ENCODE assay signal across 8 cellular contexts in genomic region chr5:149667084-149667826, GRCh38.
DNase-seq lines count a peak whose midpoint lies in the region; ATAC-seq, FAIRE-seq and TF ChIP-seq lines count a peak whose summit lies in the region.

No MANE protein-coding gene starts in this region.

- intact Hi-C loops in GM12878 (cut with micrococcal nuclease; ENCODE audit: unreplicated experiment): loop anchor here (1.0 to 5.0 kb wide), 3 partner anchors 64 to 161 kb away; partner anchors contain the start of gene PPARGC1B

- FAIRE-seq in GM12878 (lab: Jason Lieb, UNC): peak; percentile 85

- no peak for TF ChIP-seq EP300 in GM12878 (IDR thresholded peaks at IDR 0.05; ENCODE audit: borderline replicate concordance in 1 of 2, control insufficient read depth in 1 of 2, low read depth in 2 of 2, low read length in 2 of 2)

- SMC1A ChIA-PET in GM12878 (lab: Charles Lee; ENCODE audit: uncharacterized antibody, unreplicated experiment): interaction anchor here (0.6 to 13.2 kb wide), 36 partner anchors 8 to 326 kb away, joined by 3 to 210 read pairs (median 5); partner anchors contain the start of gene PPARGC1B

- POLR2A ChIA-PET in GM12878 (lab: Charles Lee): interaction anchor here (0.5 to 3.2 kb wide), 9 partner anchors 10 to 163 kb away, joined by 3 to 18 read pairs (median 6); partner anchors contain the start of gene PPARGC1B

- no peaks in the 10 kb centered on the region; a peak in 1 of 4 replicates for H3K27me3 ChIP-seq in GM12878 (replicated peaks in 1 of 2; ENCODE audit: control insufficient read depth in 2 of 2, insufficient read depth in 2 of 2, low read length in 1 of 2)

- H3K9me3 ChIP-seq in GM12878 (replicated peaks; ENCODE audit: control insufficient read depth, insufficient read depth, low read length): peaks cover 5% of the 10 kb centered on the region; the same call in 2 of the 3 replicates

- H3K4me3 ChIP-seq in GM12878: no peak overlapping the region

- DNase-seq in stimulated activated CD4-positive, alpha-beta T cell treated with anti-CD3 and anti-CD28 coated beads, Interleukin-2, amount 100 ng/mL, for 24 hours: peak; percentile 20 to 29
- DNase-seq in stimulated activated CD4-positive, alpha-beta T cell treated with anti-CD3 and anti-CD28 coated beads, Interleukin-4, amount 100 ng/mL, for 4 hours: no peak
- DNase-seq in NCI-H69 (lab: John Stamatoyannopoulos, UW) (peak; percentile 56), GM12878 (ENCODE audit: low read depth, low spot score) (peak; percentile 38), kidney tubule cell (ENCODE audit: low spot score) (peak; percentile 32)

- H3K9ac ChIP-seq in GM12878 (ENCODE audit: control insufficient read depth, insufficient read depth, low read length): no peak overlapping the region

- H2AFZ ChIP-seq in GM12878 (ENCODE audit: control insufficient read depth, low read depth, low read length): peak overlapping the region; percentile 98

- BruUV-seq in GM12878 (replicated peaks; lab: Mats Ljungman, UMichigan): no TSS peak

- WGBS in GM12878 (ENCODE audit: insufficient coverage, insufficient replicate concordance, low lambda C conversion rate, missing lambda C conversion rate): 26% methylated on average over 7 of the region's 7 CpGs

- no peaks in the 10 kb centered on the region for H3K79me2 ChIP-seq in GM12878 (ENCODE audit: control insufficient read depth, insufficient read depth, low read length)

- RAD21 ChIA-PET in GM12878 (lab: Charles Lee; ENCODE audit: unreplicated experiment): interaction anchor here (0.8 to 6.5 kb wide), 31 partner anchors 8 to 325 kb away, joined by 3 to 91 read pairs (median 4); no protein-coding TSS in a partner anchor

- TF ChIP-seq POLR2A in GM12878 (IDR thresholded peaks at IDR 0.05; ENCODE audit: low read depth, low read length): no peak

- H3K36me3 ChIP-seq in GM12878 (ENCODE audit: control insufficient read depth in 2 of 2, insufficient read depth in 2 of 2, low read length in 1 of 2): no peaks in the 10 kb centered on the region

- peak; percentile 74 to 95 (median 83) for TF ChIP-seq CTCF in GM12878 (IDR thresholded peaks at IDR 0.05 in 2 of 3, conservative IDR thresholded peaks at IDR 0.05 in 1 of 3; ENCODE audit: control insufficient read depth in 2 of 3, extremely low read depth in 1 of 3, insufficient read depth in 1 of 3, low read depth in 3 of 3, low read length in 3 of 3)

- ATAC-seq in GM12878 (peak; percentile 90), HG03108 (IDR thresholded peaks at IDR 0.05; ENCODE audit: unreplicated experiment) (no peak), HG02970 (IDR thresholded peaks at IDR 0.05; ENCODE audit: low FRiP score, unreplicated experiment) (no peak), HG02642 (IDR thresholded peaks at IDR 0.05; ENCODE audit: poor library complexity, unreplicated experiment) (no peak)

- H3K4me2 ChIP-seq in GM12878 (ENCODE audit: control insufficient read depth, insufficient read depth): no peak overlapping the region; the same call in 1 of the 2 replicates

- H4K20me1 ChIP-seq in GM12878 (ENCODE audit: control insufficient read depth, insufficient read depth): no peaks in the 10 kb centered on the region

- in situ Hi-C loops in GM12878 (cut with MboI): no loop called here

- CTCF ChIA-PET in GM12878 (lab: Yijun Ruan, JAX): interaction anchor here (0.6 to 13.8 kb wide), 57 partner anchors 10 to 363 kb away, joined by 3 to 349 read pairs (median 6); partner anchors contain the start of gene PPARGC1B

- TF ChIP-seq RAD21 in GM12878 (IDR thresholded peaks at IDR 0.05; ENCODE audit: insufficient read depth, low read depth, low read length): peak; percentile 75

- no peak overlapping the region for H3K27ac ChIP-seq in GM12878 (ENCODE audit: control insufficient read depth, insufficient read depth)

- H3K4me1 ChIP-seq in GM12878 (ENCODE audit: control insufficient read depth, insufficient read depth, low read length): no peaks in the 10 kb centered on the region

TF ChIP-seq in GM12878, 131 proteins besides CTCF, POLR2A, EP300 and RAD21 (continues in another document):
- TF ChIP-seq CHD2 (IDR thresholded peaks at IDR 0.05; ENCODE audit: borderline replicate concordance, low read depth, low read length) (no peak), RUNX3 (IDR thresholded peaks at IDR 0.05; ENCODE audit: low read length) (peak; percentile 33; the same call in 1 of the 2 replicates), HDAC2 (IDR thresholded peaks at IDR 0.05) (no peak), CREB1 (IDR thresholded peaks at IDR 0.05; ENCODE audit: low read depth) (peak; percentile 57; the same call in 1 of the 2 replicates), ZBTB4 (CRISPR knock-in tag; IDR thresholded peaks at IDR 0.05) (no peak), CREM (IDR thresholded peaks at IDR 0.05; ENCODE audit: low read depth) (peak; percentile 63), IRF3 (IDR thresholded peaks at IDR 0.05) (no peak), PRDM15 (CRISPR knock-in tag; IDR thresholded peaks at IDR 0.05) (no peak), SPI1 (IDR thresholded peaks at IDR 0.05; ENCODE audit: borderline replicate concordance, insufficient read depth, low read depth, low read length) (no peak), SIN3A (IDR thresholded peaks at IDR 0.05; ENCODE audit: low read depth, low read length) (no peak), PKNOX1 (IDR thresholded peaks at IDR 0.05) (peak; percentile 33; the same call in 1 of the 2 replicates), WRNIP1 (IDR thresholded peaks at IDR 0.05; ENCODE audit: borderline replicate concordance, low read depth, low read length) (no peak), HDGF (IDR thresholded peaks at IDR 0.05) (peak; percentile 79; the same call in 1 of the 2 replicates), ZBED1 (IDR thresholded peaks at IDR 0.05; ENCODE audit: borderline replicate concordance) (no peak)

Comparison
In these comparisons a context has a peak if more than half of its experiments do, and no peak if none do; other contexts are left out.
1. DNase-seq: peak in stimulated activated CD4-positive, alpha-beta T cell treated with anti-CD3 and anti-CD28 coated beads, Interleukin-2, amount 100 ng/mL, for 24 hours (2 of 2), NCI-H69 (single experiment), GM12878 (single experiment) and kidney tubule cell (single experiment); none in stimulated activated CD4-positive, alpha-beta T cell treated with anti-CD3 and anti-CD28 coated beads, Interleukin-4, amount 100 ng/mL, for 4 hours (0 of 2).